In genomic region chr1:196734460-196734859, GRCh38 we compare ENCODE assay signal across 1 cellular context.
TF ChIP-seq lines count a peak whose summit lies in the region.

No MANE protein-coding gene starts in this region.

TF ChIP-seq in SK-N-SH, 30 proteins besides CTCF, POLR2A, EP300 and RAD21 (continued from another document):
- TF ChIP-seq CHD2 (IDR thresholded peaks at IDR 0.05; ENCODE audit: low read length, partially characterized antibody) (no peak), TAF1 (IDR thresholded peaks at IDR 0.05; ENCODE audit: borderline replicate concordance, low read depth, low read length) (no peak)
TF ChIP-seq in SK-N-SH: peak in this region for 0.
